In the genomic region with DNA sequence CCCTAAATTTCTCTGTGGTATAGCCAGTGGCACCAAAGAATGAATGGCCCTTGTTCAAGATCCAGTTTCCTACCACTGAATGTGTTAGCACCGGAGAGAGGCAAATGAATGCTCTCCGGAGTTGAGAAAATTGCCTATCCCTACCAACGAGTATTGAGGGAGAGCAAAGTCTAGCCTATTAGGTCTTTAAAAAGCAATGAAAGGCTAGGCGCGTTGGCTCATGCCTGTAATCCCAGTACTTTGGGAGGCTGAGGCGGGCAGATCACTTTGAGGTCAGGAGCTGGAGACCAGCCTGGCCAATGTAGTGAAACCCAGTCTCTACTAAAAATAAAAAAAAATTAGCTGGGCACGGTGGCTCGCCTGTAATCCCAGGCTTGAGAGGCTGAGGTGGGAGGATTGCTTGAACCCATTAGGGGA, we compare ENCODE assay signal across 1 cellular context.
TF ChIP-seq lines count a peak whose summit lies in the region.

No MANE protein-coding gene starts in this region.

TF ChIP-seq in endothelial cell of umbilical vein, 7 proteins besides CTCF, POLR2A, EP300 and RAD21:
- no peak for TF ChIP-seq MYC (IDR thresholded peaks at IDR 0.05; ENCODE audit: low read depth, low read length)
- TF ChIP-seq JUN (IDR thresholded peaks at IDR 0.05; ENCODE audit: borderline replicate concordance, insufficient read depth, insufficient read length, low read depth), result no peak
- TF ChIP-seq FOS (IDR thresholded peaks at IDR 0.05; ENCODE audit: borderline replicate concordance, insufficient read depth, low read length), result no peak
- no peak for TF ChIP-seq EZH2 (IDR thresholded peaks at IDR 0.05; ENCODE audit: borderline replicate concordance, low read depth, low read length, severe bottlenecking)
- no peak for TF ChIP-seq GATA2 (IDR thresholded peaks at IDR 0.05; ENCODE audit: insufficient read depth, insufficient read length, low read depth, low read length)
- TF ChIP-seq, protein P1, sequence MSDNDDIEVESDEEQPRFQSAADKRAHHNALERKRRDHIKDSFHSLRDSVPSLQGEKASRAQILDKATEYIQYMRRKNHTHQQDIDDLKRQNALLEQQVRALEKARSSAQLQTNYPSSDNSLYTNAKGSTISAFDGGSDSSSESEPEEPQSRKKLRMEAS (IDR thresholded peaks at IDR 0.05; ENCODE audit: insufficient read depth, insufficient read length), result no peak
- no peak for TF ChIP-seq POLR2AphosphoS5 (IDR thresholded peaks at IDR 0.05; ENCODE audit: insufficient read depth, low read depth, low read length)
